8 cellular contexts compared by ENCODE assay signal in genomic region chr3:29759443-29760033, GRCh38.
A peak's percentile ranks its signal among the peaks of the same experiment; 100 is the strongest.
DNase-seq lines count a peak whose midpoint lies in the region; ATAC-seq and TF ChIP-seq lines count a peak whose summit lies in the region.
"Had no signal": no experiment of that assay in that cellular context is flagged by ENCODE, and none has a peak within 500 bp of the region (broad histone marks: within the 10 kb centered on the region; RNA-seq: fewer than 3 reads in every experiment).

No MANE protein-coding gene starts in this region.

- H3K36me3 ChIP-seq in left lung: no peaks in the 10 kb centered on the region
- H3K36me3 ChIP-seq in transverse colon: no peaks in the 10 kb centered on the region

- DNase-seq in NCI-H187 treated with DMSO at 0.1 percent for 48 hours (lab: John Stamatoyannopoulos, UW) (peak; percentile 28), left lung (no peak), transverse colon (no peak), HEK293T (ENCODE audit: extremely low spot score) (no peak), globus pallidus (ENCODE audit: low spot score) (no peak)

- no peaks in the 10 kb centered on the region for H3K9me3 ChIP-seq in left lung
- H3K9me3 ChIP-seq in transverse colon: no peaks in the 10 kb centered on the region

- TF ChIP-seq EP300 in transverse colon (IDR thresholded peaks at IDR 0.05; ENCODE audit: low read depth): no peak

- in situ Hi-C loops in transverse colon (cut with MboI; ENCODE audit: low pct_ligation_motif_present in 1 of 4, low pct_unique_long_range_greater_than_20kb in 1 of 4, low sequenced_read_pairs in 3 of 4): loop anchor here in 1 of 4 donors (25.0 kb wide), 1 partner anchor 472 kb away; the partner anchor contains the start of gene RBMS3

- peak; percentile 42 for ATAC-seq in left lung
- no peak for ATAC-seq in activated T-helper 17 cell treated with anti-CD3 and anti-CD28 coated beads, Interleukin-2, amount 50 U/mL, for 72 hours (replicated peaks)

- peaks cover 19 to 44% of the 10 kb centered on the region in 2 donors for H3K4me1 ChIP-seq in left lung
- H3K4me1 ChIP-seq in transverse colon: peaks cover 0 to 38% (median 4%) of the 10 kb centered on the region in 4 donors

- peak overlapping the region; percentile 67 to 69 for H3K27ac ChIP-seq in left lung
- H3K27ac ChIP-seq in transverse colon: peak overlapping the region; percentile 44 to 70 (median 62)

- H3K4me3 Mint-ChIP-seq in brain: peak overlapping the region in 4 of 5 experiments; percentile 38 to 81 (median 59)
- no peak overlapping the region for H3K4me3 Mint-ChIP-seq in activated T-helper 17 cell treated with anti-CD3 and anti-CD28 coated beads, Interleukin-2, amount 50 U/mL, for 72 hours
- H3K4me3 Mint-ChIP-seq: dendritic cell treated with granulocyte-macrophage colony-stimulating factor and Interleukin-4, amounts not matched to agents 40 ng/mL and 50 ng/mL, for 4 days had no signal

- CTCF ChIA-PET in HEK293T (lab: Yijun Ruan, JAX): no interaction called here

- no peaks in the 10 kb centered on the region for H3K36me3 Mint-ChIP-seq in brain
- H3K36me3 Mint-ChIP-seq in activated T-helper 17 cell treated with anti-CD3 and anti-CD28 coated beads, Interleukin-2, amount 50 U/mL, for 72 hours (ENCODE audit: low read depth): no peaks in the 10 kb centered on the region

- H3K27me3 ChIP-seq in left lung (no peaks in the 10 kb centered on the region), transverse colon (no peaks in the 10 kb centered on the region)

- H3K4me1 Mint-ChIP-seq in brain: peaks cover 51% of the 10 kb centered on the region
- H3K4me1 Mint-ChIP-seq in activated T-helper 17 cell treated with anti-CD3 and anti-CD28 coated beads, Interleukin-2, amount 50 U/mL, for 72 hours: no peaks in the 10 kb centered on the region

- H3K27ac Mint-ChIP-seq in brain: peak overlapping the region in 3 of 5 experiments; percentile 65 to 88 (median 75)
- H3K27ac Mint-ChIP-seq in activated T-helper 17 cell treated with anti-CD3 and anti-CD28 coated beads, Interleukin-2, amount 50 U/mL, for 72 hours: no peak overlapping the region
- H3K27ac Mint-ChIP-seq: dendritic cell treated with granulocyte-macrophage colony-stimulating factor and Interleukin-4, amounts not matched to agents 40 ng/mL and 50 ng/mL, for 4 days had no signal

- TF ChIP-seq CTCF in brain (conservative IDR thresholded peaks at IDR 0.05) (no peak), left lung (IDR thresholded peaks at IDR 0.05) (no peak), transverse colon (IDR thresholded peaks at IDR 0.05) (no peak)

- H3K4me3 ChIP-seq in left lung (no peak overlapping the region), transverse colon (no peak overlapping the region)

- POLR2A ChIA-PET in HEK293T (lab: Yijun Ruan, JAX): no interaction called here

- H3K9me3 Mint-ChIP-seq in brain: peaks cover 0 to 6% (median 0%) of the 10 kb centered on the region in 5 experiments
- H3K9me3 Mint-ChIP-seq in activated T-helper 17 cell treated with anti-CD3 and anti-CD28 coated beads, Interleukin-2, amount 50 U/mL, for 72 hours: no peaks in the 10 kb centered on the region
- H3K9me3 Mint-ChIP-seq: dendritic cell treated with granulocyte-macrophage colony-stimulating factor and Interleukin-4, amounts not matched to agents 40 ng/mL and 50 ng/mL, for 4 days had no signal

- H3K27me3 Mint-ChIP-seq in brain: peaks cover 10% of the 10 kb centered on the region
- no peaks in the 10 kb centered on the region for H3K27me3 Mint-ChIP-seq in activated T-helper 17 cell treated with anti-CD3 and anti-CD28 coated beads, Interleukin-2, amount 50 U/mL, for 72 hours
- H3K27me3 Mint-ChIP-seq: dendritic cell treated with granulocyte-macrophage colony-stimulating factor and Interleukin-4, amounts not matched to agents 40 ng/mL and 50 ng/mL, for 4 days had no signal

- no peak for TF ChIP-seq POLR2A in transverse colon (IDR thresholded peaks at IDR 0.05)

- WGBS in transverse colon (ENCODE audit: low coverage in 1 of 2), 2 donors: 67 to 73% methylated on average over 7 to 9 of the region's 9 CpGs

- intact Hi-C loops in left lung (cut with DNase I): no loop called here
- intact Hi-C loops in transverse colon (cut with DNase I; ENCODE audit: low total_unique reads): loop anchor here (10.0 kb wide), 1 partner anchor 235 kb away; no protein-coding TSS in a partner anchor

TF ChIP-seq in HEK293T, 16 proteins besides CTCF, POLR2A, EP300 and RAD21:
- TF ChIP-seq CTBP1 (IDR thresholded peaks at IDR 0.05; ENCODE audit: borderline replicate concordance) (no peak), FOXA1 (IDR thresholded peaks at IDR 0.05) (no peak), L3MBTL2 (conservative IDR thresholded peaks at IDR 0.05) (no peak), ELF4 (IDR thresholded peaks at IDR 0.05) (no peak), ZNF384 (IDR thresholded peaks at IDR 0.05) (no peak), SUZ12 (IDR thresholded peaks at IDR 0.05) (no peak), BHLHE40 (IDR thresholded peaks at IDR 0.05; ENCODE audit: borderline replicate concordance) (no peak), FOXM1 (IDR thresholded peaks at IDR 0.05; ENCODE audit: borderline replicate concordance) (no peak), SP1 (IDR thresholded peaks at IDR 0.05) (no peak), FOXK2 (IDR thresholded peaks at IDR 0.05) (no peak), TARDBP (IDR thresholded peaks at IDR 0.05) (no peak), ARNT (IDR thresholded peaks at IDR 0.05) (no peak), HDGF (IDR thresholded peaks at IDR 0.05; ENCODE audit: borderline replicate concordance) (no peak), NFRKB (IDR thresholded peaks at IDR 0.05) (no peak), LEF1 (IDR thresholded peaks at IDR 0.05; ENCODE audit: borderline replicate concordance) (no peak)
- TF ChIP-seq, protein P1, sequence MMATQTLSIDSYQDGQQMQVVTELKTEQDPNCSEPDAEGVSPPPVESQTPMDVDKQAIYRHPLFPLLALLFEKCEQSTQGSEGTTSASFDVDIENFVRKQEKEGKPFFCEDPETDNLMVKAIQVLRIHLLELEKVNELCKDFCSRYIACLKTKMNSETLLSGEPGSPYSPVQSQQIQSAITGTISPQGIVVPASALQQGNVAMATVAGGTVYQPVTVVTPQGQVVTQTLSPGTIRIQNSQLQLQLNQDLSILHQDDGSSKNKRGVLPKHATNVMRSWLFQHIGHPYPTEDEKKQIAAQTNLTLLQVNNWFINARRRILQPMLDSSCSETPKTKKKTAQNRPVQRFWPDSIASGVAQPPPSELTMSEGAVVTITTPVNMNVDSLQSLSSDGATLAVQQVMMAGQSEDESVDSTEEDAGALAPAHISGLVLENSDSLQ (IDR thresholded peaks at IDR 0.05): no peak
